In genomic region chr11:20362481-20362880, GRCh38 we compare ENCODE assay signal across 15 cellular contexts. TPM values are rescaled to one million over a fixed set of nuclear protein-coding genes. Genes with fewer than 3 reads are reported as not detected.
DNase-seq lines count a peak whose midpoint lies in the region; ATAC-seq, FAIRE-seq and TF ChIP-seq lines count a peak whose summit lies in the region.
"Had no signal": no experiment of that assay in that cellular context is flagged by ENCODE, and none has a peak within 500 bp of the region (broad histone marks: within the 10 kb centered on the region; RNA-seq: fewer than 3 reads in every experiment).

No MANE protein-coding gene starts in this region.

- no peak for TF ChIP-seq EP300 in A549 (IDR thresholded peaks at IDR 0.05)
- TF ChIP-seq EP300 in ovary (IDR thresholded peaks at IDR 0.05), result no peak

- intact Hi-C loops in Caco-2 (cut with micrococcal nuclease; ENCODE audit: unreplicated experiment), result no loop called here
- intact Hi-C loops in activated CD8-positive, alpha-beta T cell treated with anti-CD3 and anti-CD28 coated beads for 36 hours (cut with micrococcal nuclease), result no loop called here
- intact Hi-C loops in posterior cingulate gyrus (cut with DNase I), result no loop called here
- intact Hi-C loops in ovary (cut with DNase I), result no loop called here

- H3K4me1 ChIP-seq in A549 (peaks cover 36% of the 10 kb centered on the region), Caco-2 (peaks cover 11% of the 10 kb centered on the region; the same call in 1 of the 2 replicates), ovary (ENCODE audit: insufficient read depth) (peaks cover 4% of the 10 kb centered on the region)
- H3K4me1 ChIP-seq: uterus had no signal

- DNase-seq in A549 (ENCODE audit: low read depth in 1 of 2, low spot score in 1 of 2), result no peak
- no peak for DNase-seq in Caco-2
- DNase-seq in activated CD8-positive, alpha-beta T cell treated with anti-CD3 and anti-CD28 coated beads for 36 hours, result no peak
- no peak for DNase-seq in glutamatergic neuron
- DNase-seq in CD1c-positive myeloid dendritic cell (ENCODE audit: extremely low spot score), result no peak
- DNase-seq in posterior cingulate gyrus, result no peak
- DNase-seq in ovary, result no peak
- no peak for DNase-seq in HT-29 (ENCODE audit: low spot score)
- DNase-seq: activated gamma-delta T cell; caudate nucleus; DND-41; stimulated activated CD4-positive, alpha-beta T cell treated with anti-CD3 and anti-CD28 coated beads, Interleukin-4, amount 100 ng/mL, for 4 hours; uterus had no signal

- H3K27me3 Mint-ChIP-seq in Caco-2 (ENCODE audit: insufficient read depth, unreplicated experiment) (no peaks in the 10 kb centered on the region), glutamatergic neuron (ENCODE audit: unreplicated experiment) (peaks cover 6% of the 10 kb centered on the region)
- H3K27me3 Mint-ChIP-seq in activated CD8-positive, alpha-beta T cell treated with anti-CD3 and anti-CD28 coated beads for 36 hours, result no peaks in the 10 kb centered on the region

- TF ChIP-seq RAD21 in A549 (conservative IDR thresholded peaks at IDR 0.05 in 1 of 2, IDR thresholded peaks at IDR 0.05 in 1 of 2), result no peak

- H3K27ac ChIP-seq in A549 (peak overlapping the region; percentile 92 to 100; a peak in 5 of 6 replicates), ovary (no peak overlapping the region)
- H3K27ac ChIP-seq: uterus had no signal

- no peak overlapping the region for H3K4me2 ChIP-seq in A549

- no peaks in the 10 kb centered on the region; the same call in none of the 2 replicates for H3K36me3 ChIP-seq in Caco-2 (ENCODE audit: control insufficient read depth, insufficient read depth, low read length)
- no peaks in the 10 kb centered on the region for H3K36me3 ChIP-seq in ovary
- H3K36me3 ChIP-seq: uterus had no signal

- no peak for ATAC-seq in A549
- ATAC-seq in activated CD8-positive, alpha-beta T cell treated with anti-CD3 and anti-CD28 coated beads for 36 hours, result no peak
- ATAC-seq: activated CD4-positive, CD25-positive, alpha-beta regulatory T cell treated with anti-CD3 and anti-CD28 coated beads, Interleukin-2, amount 50 U/mL, for 24 hours had no signal

- 40% methylated on average over 1 of the region's 1 CpG for WGBS in A549 (ENCODE audit: missing lambda C conversion rate)
- 0% methylated on average over 1 of the region's 1 CpG for WGBS in ovary, 3 donors

- H3K9me3 ChIP-seq in A549, result no peaks in the 10 kb centered on the region
- no peaks in the 10 kb centered on the region for H3K9me3 ChIP-seq in Caco-2
- H3K9me3 ChIP-seq in ovary, result no peaks in the 10 kb centered on the region
- H3K9me3 ChIP-seq: SJSA1, uterus had no signal

- TF ChIP-seq CTCF in A549 (IDR thresholded peaks at IDR 0.05), result no peak
- no peak for TF ChIP-seq CTCF in Caco-2 (IDR thresholded peaks at IDR 0.05; ENCODE audit: insufficient read depth in 1 of 2, low read depth in 1 of 2, low read length in 1 of 2, severe bottlenecking in 1 of 2, unreplicated experiment in 1 of 2)
- no peak for TF ChIP-seq CTCF in activated CD8-positive, alpha-beta T cell treated with anti-CD3 and anti-CD28 coated beads for 36 hours (IDR thresholded peaks at IDR 0.05)
- no peak for TF ChIP-seq CTCF in glutamatergic neuron (IDR thresholded peaks at IDR 0.05; ENCODE audit: partially characterized antibody, unreplicated experiment)
- no peak for TF ChIP-seq CTCF in ovary (IDR thresholded peaks at IDR 0.05)

- H3K9me3 Mint-ChIP-seq in Caco-2 (ENCODE audit: unreplicated experiment) (no peaks in the 10 kb centered on the region), glutamatergic neuron (ENCODE audit: unreplicated experiment) (no peaks in the 10 kb centered on the region)
- H3K9me3 Mint-ChIP-seq in activated CD8-positive, alpha-beta T cell treated with anti-CD3 and anti-CD28 coated beads for 36 hours, result peaks cover 6% of the 10 kb centered on the region

- CTCF ChIA-PET in A549 (lab: Yijun Ruan, JAX) (interaction anchor here (1.3 kb wide), 1 partner anchor 14 kb away, joined by 3 read pairs; no protein-coding TSS in a partner anchor), Caco-2 (lab: Charles Lee) (no interaction called here)
- CTCF ChIA-PET in activated CD8-positive, alpha-beta T cell treated with anti-CD3 and anti-CD28 coated beads for 36 hours (lab: Charles Lee), result interaction anchor here (0.7 to 3.8 kb wide), 2 partner anchors 8 to 25 kb away, joined by 3 to 29 read pairs; partner anchors contain the start of gene PRMT3

- H3K36me3 Mint-ChIP-seq in Caco-2 (ENCODE audit: insufficient read depth, unreplicated experiment) (no peaks in the 10 kb centered on the region), glutamatergic neuron (ENCODE audit: unreplicated experiment) (no peaks in the 10 kb centered on the region)
- H3K36me3 Mint-ChIP-seq in activated CD8-positive, alpha-beta T cell treated with anti-CD3 and anti-CD28 coated beads for 36 hours (ENCODE audit: low read depth), result peaks cover 35% of the 10 kb centered on the region

- FAIRE-seq in A549 (lab: Jason Lieb, UNC), result no peak

- H3K27me3 ChIP-seq in Caco-2 (replicated peaks; ENCODE audit: control insufficient read depth, insufficient read depth, low read length) (no peaks in the 10 kb centered on the region), ovary (no peaks in the 10 kb centered on the region)
- H3K27me3 ChIP-seq: SJSA1, uterus had no signal

- POLR2A ChIA-PET in A549 (lab: Yijun Ruan, JAX), result no interaction called here
- POLR2A ChIA-PET in Caco-2 (lab: Charles Lee), result no interaction called here
- POLR2A ChIA-PET in activated CD8-positive, alpha-beta T cell treated with anti-CD3 and anti-CD28 coated beads for 36 hours (lab: Charles Lee), result no interaction called here

- H3K4me3 ChIP-seq in A549 (no peak overlapping the region), Caco-2 (ENCODE audit: low read depth, low read length) (no peak overlapping the region), ovary (no peak overlapping the region)
- H3K4me3 ChIP-seq: uterus had no signal

- no TSS peak for BruUV-seq in Caco-2 (replicated peaks; lab: Mats Ljungman, UMichigan)

- H3K4me3 Mint-ChIP-seq in Caco-2 (ENCODE audit: unreplicated experiment) (peak overlapping the region; percentile 74), glutamatergic neuron (ENCODE audit: unreplicated experiment) (peak overlapping the region; percentile 82)
- H3K4me3 Mint-ChIP-seq in activated CD8-positive, alpha-beta T cell treated with anti-CD3 and anti-CD28 coated beads for 36 hours, result peak overlapping the region; percentile 81

- TF ChIP-seq POLR2A in A549 (IDR thresholded peaks at IDR 0.05; ENCODE audit: low read length), result no peak
- no peak for TF ChIP-seq POLR2A in ovary (IDR thresholded peaks at IDR 0.05)

- H3K27ac Mint-ChIP-seq in Caco-2 (ENCODE audit: unreplicated experiment), result peak overlapping the region; percentile 76
- H3K27ac Mint-ChIP-seq in activated CD8-positive, alpha-beta T cell treated with anti-CD3 and anti-CD28 coated beads for 36 hours, result peak overlapping the region; percentile 89
- H3K27ac Mint-ChIP-seq in glutamatergic neuron (ENCODE audit: unreplicated experiment), result no peak overlapping the region

- H3K4me1 Mint-ChIP-seq in Caco-2 (ENCODE audit: low read depth, unreplicated experiment) (peaks cover 22% of the 10 kb centered on the region), glutamatergic neuron (ENCODE audit: low read depth, unreplicated experiment) (peaks cover 8% of the 10 kb centered on the region)
- peaks cover 52% of the 10 kb centered on the region for H3K4me1 Mint-ChIP-seq in activated CD8-positive, alpha-beta T cell treated with anti-CD3 and anti-CD28 coated beads for 36 hours (ENCODE audit: low read depth)

TF ChIP-seq in A549, 52 proteins besides CTCF, POLR2A, EP300 and RAD21:
- TF ChIP-seq TP53 (CRISPR knock-in tag; IDR thresholded peaks at IDR 0.05) (no peak), MAFK (IDR thresholded peaks at IDR 0.05; ENCODE audit: partially characterized antibody) (no peak), MAZ (IDR thresholded peaks at IDR 0.05; ENCODE audit: borderline replicate concordance, low read depth, low read length) (no peak), CEBPB (IDR thresholded peaks at IDR 0.05) (no peak), JUNB (IDR thresholded peaks at IDR 0.05) (no peak)

RNA-seq across cellular contexts. Expression of gene HTATIP2, which starts 1.0 kb away (rescaled TPM):
- polyA plus RNA-seq in A549 (2011; rRNA removed), result 238 and 308 TPM in 2 replicates
- polyA plus RNA-seq in A549 (2012; cell fraction: cytosol; rRNA removed), result 88.0 and 98.5 TPM in 2 replicates
- polyA plus RNA-seq in A549 (2012; cell fraction: nucleus; rRNA removed), result 27.5 and 58.2 TPM in 2 replicates
- 220 to 252 TPM (median 234 TPM) in 3 replicates for polyA plus RNA-seq in A549 (2017; fragmentation: RNase III; extraction: RNeasy Plus Mini Kit Qiagen cat#74134 plus additional on column Dnase treatment)
- polyA minus RNA-seq in A549 (2011; rRNA and poly(A)+ RNA removed), result 83.7 and 110 TPM in 2 replicates
- 82.1 and 87.9 TPM in 2 replicates for total RNA-seq in Caco-2 (2022)
- total RNA-seq in activated CD8-positive, alpha-beta T cell treated with anti-CD3 and anti-CD28 coated beads for 36 hours, result 10 to 100 TPM; 42.8 to 44.8 TPM
- 6.2 TPM for total RNA-seq in glutamatergic neuron (ENCODE audit: unreplicated experiment)
- 10 to 100 TPM in 6 of 7 donors, 1 to 10 TPM in 1; 9.8 to 19.0 (median 13.7) TPM for total RNA-seq in ovary
- polyA plus RNA-seq in ovary, result 10 to 100 TPM; 16.8 to 51.8 TPM
- total RNA-seq in HT-29 (2014; rRNA removed; shearing (Covaris generic)), result 75.6 and 84.8 TPM in 2 replicates

RNA-seq across cellular contexts. Expression of gene PRMT3, which starts 25.0 kb away (rescaled TPM):
- 40.9 and 53.9 TPM in 2 replicates for polyA plus RNA-seq in A549 (2011; rRNA removed)
- 19.1 and 20.3 TPM in 2 replicates for polyA plus RNA-seq in A549 (2012; cell fraction: cytosol; rRNA removed)
- 12.6 and 13.3 TPM in 2 replicates for polyA plus RNA-seq in A549 (2012; cell fraction: nucleus; rRNA removed)
- polyA plus RNA-seq in A549 (2017; fragmentation: RNase III; extraction: RNeasy Plus Mini Kit Qiagen cat#74134 plus additional on column Dnase treatment), result 32.4 to 37.2 TPM (median 34.6 TPM) in 3 replicates
- polyA minus RNA-seq in A549 (2011; rRNA and poly(A)+ RNA removed), result 15.7 and 22.9 TPM in 2 replicates
- total RNA-seq in Caco-2 (2022), result 26.1 and 28.5 TPM in 2 replicates
- total RNA-seq in activated CD8-positive, alpha-beta T cell treated with anti-CD3 and anti-CD28 coated beads for 36 hours, result 10 to 100 TPM; 33.3 to 36.4 TPM
- 11.2 TPM for total RNA-seq in glutamatergic neuron (ENCODE audit: unreplicated experiment)
- total RNA-seq in ovary, result 10 to 100 TPM; 12.6 to 21.2 (median 15.3) TPM
- 10 to 100 TPM in 1 of 2 donors, 1 to 10 TPM in 1; 8.5 to 10.0 TPM for polyA plus RNA-seq in ovary
- 28.3 and 33.1 TPM in 2 replicates for total RNA-seq in HT-29 (2014; rRNA removed; shearing (Covaris generic))

Comparison
In these comparisons a context has a peak if more than half of its experiments do, and no peak if none do; other contexts are left out.
1. H3K27ac ChIP-seq: peak in A549 (2 of 2); none in ovary (0 of 2).
2. Peak in every context shown above with its lines, with median percentiles within 50 percentile points of each other: H3K4me3 Mint-ChIP-seq.